In the genomic region with DNA sequence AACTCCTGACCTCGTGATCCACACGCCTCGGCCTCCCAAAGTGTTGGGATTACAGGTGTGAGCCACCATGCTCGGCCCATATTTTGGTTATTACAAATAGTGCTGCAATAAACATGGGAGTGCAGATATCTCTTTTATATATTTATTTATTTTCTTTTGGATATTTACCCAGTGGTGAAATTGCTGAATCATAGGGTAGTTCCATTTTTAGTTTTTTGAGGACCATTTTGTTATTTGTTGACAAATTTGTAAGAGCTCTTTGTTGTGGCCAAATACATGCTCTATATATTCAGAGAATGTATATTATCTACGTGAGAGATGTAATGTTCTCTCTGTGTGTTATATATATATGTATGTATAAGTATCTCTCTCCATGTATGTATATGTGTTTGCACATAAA, we compare ENCODE assay signal across 26 cellular contexts.
"Had no signal": no experiment of that assay in that cellular context is flagged by ENCODE, and none has a peak within 500 bp of the region (broad histone marks: within the 10 kb centered on the region; RNA-seq: fewer than 3 reads in every experiment).

No MANE protein-coding gene starts in this region.

- DNase-seq: colonic mucosa; cortex of kidney; dermis blood vessel endothelial cell; dorsolateral prefrontal cortex; effector CD4-positive, alpha-beta T cell; effector CD8-positive, alpha-beta T cell; effector memory CD4-positive, alpha-beta T cell; effector memory CD8-positive, alpha-beta T cell; endodermal cell; erythroblast; esophagus squamous epithelium; foreskin fibroblast; foreskin keratinocyte; foreskin melanocyte; gastrocnemius medialis; glutamatergic neuron; head of caudate nucleus; heart left ventricle; heart right ventricle had no signal

- H3K36me3 ChIP-seq: colonic mucosa had no signal

- ATAC-seq: effector memory CD8-positive, alpha-beta T cell; esophagus mucosa; foreskin keratinocyte; gastrocnemius medialis; gastroesophageal sphincter; heart left ventricle; heart right ventricle had no signal

- H3K27ac ChIP-seq: colonic mucosa, coronary artery, dorsolateral prefrontal cortex, epithelial cell of prostate, esophagus muscularis mucosa, esophagus squamous epithelium, foreskin keratinocyte, gastrocnemius medialis, gastroesophageal sphincter, heart left ventricle, heart right ventricle had no signal

- H3K4me1 ChIP-seq: colonic mucosa, esophagus muscularis mucosa, esophagus squamous epithelium, foreskin keratinocyte, gastrocnemius medialis, gastroesophageal sphincter had no signal

- H3K27me3 ChIP-seq: colonic mucosa, dorsolateral prefrontal cortex, esophagus muscularis mucosa, esophagus squamous epithelium, foreskin keratinocyte, gastrocnemius medialis, gastroesophageal sphincter, heart left ventricle, heart right ventricle had no signal

- H3K4me3 ChIP-seq: colonic mucosa, coronary artery, dorsolateral prefrontal cortex, esophagus muscularis mucosa, esophagus squamous epithelium, gastrocnemius medialis, gastroesophageal sphincter, heart left ventricle, heart right ventricle had no signal

- H3K9me3 ChIP-seq: colonic mucosa, gastrocnemius medialis had no signal

- FAIRE-seq: colon, endothelial cell of umbilical vein had no signal
